ENCODE assay signal across 13 cellular contexts in the genomic region with DNA sequence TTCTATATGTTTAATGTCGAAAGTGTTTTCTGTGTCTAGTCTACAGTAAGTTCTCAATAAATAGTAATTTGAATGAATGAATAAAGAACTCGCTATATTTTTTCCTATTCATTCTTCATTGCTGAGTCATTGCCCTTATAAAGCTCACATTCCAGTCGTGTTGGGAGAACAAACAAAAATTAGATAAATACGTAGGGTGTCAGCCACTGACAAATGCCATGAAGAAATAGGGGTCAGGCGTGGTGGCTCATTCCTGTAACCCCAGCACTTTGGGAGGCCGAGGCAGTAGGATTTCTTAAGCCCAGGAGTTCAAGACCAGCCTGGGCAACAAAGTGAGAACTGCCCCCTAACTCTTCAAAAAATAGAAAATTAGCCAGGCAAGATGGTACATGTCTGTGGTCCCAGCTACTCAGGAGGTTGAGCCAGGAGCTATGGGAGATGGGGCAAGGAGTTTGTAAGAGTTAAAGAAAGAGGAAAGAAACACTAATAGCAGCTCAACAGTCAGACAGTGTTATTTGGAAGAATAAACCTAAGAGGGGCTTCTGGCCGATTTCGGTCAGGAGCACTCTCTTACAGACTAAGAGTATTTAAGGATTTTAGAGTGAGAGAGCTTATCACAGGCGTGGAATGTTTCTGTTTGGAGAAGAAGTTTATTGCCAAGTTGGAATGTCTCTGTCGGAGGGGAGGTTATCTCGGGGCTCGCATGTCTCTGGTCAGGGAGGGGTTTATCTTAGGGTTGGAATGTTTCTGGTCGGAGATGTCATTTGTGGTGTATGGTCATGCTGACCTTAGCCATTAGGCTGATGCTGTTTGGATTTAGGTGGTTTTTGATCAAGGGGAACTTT. TPM values are rescaled to one million over a fixed set of nuclear protein-coding genes. Genes with fewer than 3 reads are reported as not detected.
DNase-seq lines count a peak whose midpoint lies in the region; ATAC-seq, FAIRE-seq and TF ChIP-seq lines count a peak whose summit lies in the region.
"Had no signal": no experiment of that assay in that cellular context is flagged by ENCODE, and none has a peak within 500 bp of the region (broad histone marks: within the 10 kb centered on the region; RNA-seq: fewer than 3 reads in every experiment).

No MANE protein-coding gene starts in this region.

- peaks cover 5% of the 10 kb centered on the region for H3K36me3 Mint-ChIP-seq in brain
- no peaks in the 10 kb centered on the region for H3K36me3 Mint-ChIP-seq in natural killer cell

- H3K27ac Mint-ChIP-seq in brain (peak overlapping the region in 2 of 5 experiments; percentile 86 to 92), natural killer cell (peak overlapping the region in 1 of 2 donors; percentile 44)
- H3K27ac Mint-ChIP-seq: activated naive CD4-positive, alpha-beta T cell treated with anti-CD3 and anti-CD28 coated beads, Interleukin-2, amount 10 ng/mL, durations not matched to agents 7 days and 5 days had no signal

- H3K9me3 Mint-ChIP-seq in brain: peaks cover 8 to 13% (median 10%) of the 10 kb centered on the region in 5 experiments
- no peaks in the 10 kb centered on the region for H3K9me3 Mint-ChIP-seq in natural killer cell

- TF ChIP-seq CTCF in brain (conservative IDR thresholded peaks at IDR 0.05) (no peak), right lobe of liver (IDR thresholded peaks at IDR 0.05) (no peak), natural killer cell (IDR thresholded peaks at IDR 0.05) (no peak)

- peaks cover 7% of the 10 kb centered on the region for H3K27me3 Mint-ChIP-seq in brain
- no peaks in the 10 kb centered on the region for H3K27me3 Mint-ChIP-seq in natural killer cell (ENCODE audit: low read depth in 2 of 2)
- H3K27me3 Mint-ChIP-seq: activated naive CD4-positive, alpha-beta T cell treated with anti-CD3 and anti-CD28 coated beads, Interleukin-2, amount 10 ng/mL, durations not matched to agents 7 days and 5 days had no signal

- intact Hi-C loops in right lobe of liver (cut with DNase I) (no loop called here), natural killer cell (cut with micrococcal nuclease) (loop anchor here (5.0 kb wide), 1 partner anchor 1610 kb away; no protein-coding TSS in a partner anchor)

- DNase-seq in AG08396 (ENCODE audit: low spot score) (peak; percentile 46), HTR-8/SVneo (ENCODE audit: insufficient read length, low spot score) (peak; percentile 38), right lobe of liver (no peak), nucleus accumbens (lab: John Stamatoyannopoulos, UW) (no peak), NCI-H2227 treated with DMSO at 0.1 percent for 48 hours (lab: John Stamatoyannopoulos, UW) (no peak), natural killer cell (no peak)
- DNase-seq: activated naive CD4-positive, alpha-beta T cell treated with anti-CD3 and anti-CD28 coated beads, Interleukin-2, amount 10 ng/mL, durations not matched to agents 7 days and 5 days; NCI-H1105; stimulated activated naive CD4-positive, alpha-beta T cell; SW 1271 had no signal

- no peak overlapping the region for H3K4me3 ChIP-seq in right lobe of liver

- ATAC-seq in right lobe of liver: peak in 3 of 4 donors; percentile 4 to 55 (median 18)
- ATAC-seq in HG03354 (IDR thresholded peaks at IDR 0.05; ENCODE audit: poor library complexity, severe bottlenecking, unreplicated experiment): no peak
- no peak for ATAC-seq in natural killer cell

- WGBS in right lobe of liver (ENCODE audit: insufficient coverage, low coverage, low lambda C conversion rate, missing lambda C conversion rate): 50% methylated on average over 13 of the region's 13 CpGs

- FAIRE-seq in HTR-8/SVneo (lab: Jason Lieb, UNC): no peak

- no peaks in the 10 kb centered on the region for H3K27me3 ChIP-seq in right lobe of liver

- no peaks in the 10 kb centered on the region for H3K36me3 ChIP-seq in right lobe of liver

- peak overlapping the region; percentile 3 to 89 (median 81) for H3K4me3 Mint-ChIP-seq in brain
- no peak overlapping the region for H3K4me3 Mint-ChIP-seq in natural killer cell

- H3K9me3 ChIP-seq in right lobe of liver: no peaks in the 10 kb centered on the region

- H3K4me1 Mint-ChIP-seq in brain (peaks cover 33% of the 10 kb centered on the region), natural killer cell (peaks cover 22 to 31% of the 10 kb centered on the region in 2 donors)

- H3K4me1 ChIP-seq in right lobe of liver: peaks cover 0 to 26% (median 4%) of the 10 kb centered on the region in 4 donors

- peak overlapping the region; percentile 21 to 75 (median 25) for H3K27ac ChIP-seq in right lobe of liver

- no peak for TF ChIP-seq POLR2A in right lobe of liver (IDR thresholded peaks at IDR 0.05)

RNA-seq across cellular contexts. Expression of a gene that starts 1.8 kb away (rescaled TPM):
- 2.7 TPM for polyA plus RNA-seq in brain (ENCODE audit: insufficient read depth, low read depth, low replicate concordance)
- total RNA-seq in right lobe of liver: 1 to 10 TPM; 2.3 to 6.0 (median 3.9) TPM
- total RNA-seq in natural killer cell: 10 to 100 TPM in 1 of 3 donors, 1 to 10 TPM in 2; 6.8 to 11.8 (median 7.8) TPM

RNA-seq across cellular contexts. Expression of a gene that starts 1.8 kb away (rescaled TPM):
- polyA plus RNA-seq in brain (ENCODE audit: insufficient read depth, low read depth, low replicate concordance): 16.2 TPM
- total RNA-seq in right lobe of liver (10 to 100 TPM; 15.7 to 38.2 (median 28.8) TPM), natural killer cell (1 to 10 TPM; 3.9 to 5.1 (median 4.1) TPM)

RNA-seq across cellular contexts. Expression of a gene that starts 10.1 kb away (rescaled TPM):
- polyA plus RNA-seq in brain (ENCODE audit: insufficient read depth, low read depth, low replicate concordance): not detected
- total RNA-seq in right lobe of liver: under 1 TPM in 2 of 6 experiments, not detected in 4; 0.17 to 0.27 TPM
- total RNA-seq in natural killer cell: not detected
- polyA plus RNA-seq: BJ had no signal

Comparison
In these comparisons a context has a peak if more than half of its experiments do, and no peak if none do; other contexts are left out.
1. DNase-seq: peak in AG08396 (single experiment) and HTR-8/SVneo (single experiment); none in right lobe of liver (0 of 3), nucleus accumbens (0 of 56), NCI-H2227 treated with DMSO at 0.1 percent for 48 hours (single experiment) and natural killer cell (single experiment).
2. ATAC-seq: peak in right lobe of liver (3 of 4); none in HG03354 (single experiment) and natural killer cell (0 of 3).